19 cellular contexts compared by ENCODE assay signal in genomic region chr10:52446391-52446790, GRCh38.
"Had no signal": no experiment of that assay in that cellular context is flagged by ENCODE, and none has a peak within 500 bp of the region (broad histone marks: within the 10 kb centered on the region; RNA-seq: fewer than 3 reads in every experiment).

No MANE protein-coding gene starts in this region.

- H3K9me3 ChIP-seq: neutrophil, ovary, prostate gland, spleen, upper lobe of left lung had no signal

- H3K4me3 ChIP-seq: ovary, prostate gland, spleen, upper lobe of left lung had no signal

- ATAC-seq: activated CD4-positive, CD25-positive, alpha-beta regulatory T cell treated with anti-CD3 and anti-CD28 coated beads, Interleukin-2, amount 50 U/mL, for 24 hours; activated CD8-positive, alpha-beta memory T cell treated with anti-CD3 and anti-CD28 coated beads, Interleukin-2, amount 10 ng/mL, durations not matched to agents 7 days and 5 days; left ventricle myocardium superior; stimulated activated naive CD8-positive, alpha-beta T cell treated with anti-CD3 and anti-CD28 coated beads, Interleukin-15, Interleukin-2, amounts not matched to agents 100 U/mL and 50 U/mL, for 24 hours had no signal

- H3K4me1 ChIP-seq: prostate gland, spleen, upper lobe of left lung had no signal

- H3K27me3 ChIP-seq: neutrophil, ovary, spleen, upper lobe of left lung had no signal

- H3K27ac ChIP-seq: neutrophil, ovary, prostate gland, spleen, upper lobe of left lung, VCaP had no signal

- H3K36me3 ChIP-seq: neutrophil, ovary, prostate gland, spleen, upper lobe of left lung had no signal

- DNase-seq: activated CD4-positive, alpha-beta memory T cell treated with anti-CD3 and anti-CD28 coated beads, Interleukin-2, amount 10 ng/mL, durations not matched to agents 7 days and 5 days; activated CD4-positive, alpha-beta T cell treated with anti-CD3 and anti-CD28 coated beads, Interleukin-2, amount 10 ng/mL, durations not matched to agents 24 days and 14 days; activated CD8-positive, alpha-beta memory T cell treated with anti-CD3 and anti-CD28 coated beads, Interleukin-2, amount 10 ng/mL, durations not matched to agents 7 days and 5 days; activated effector memory CD4-positive, alpha-beta T cell treated with anti-CD3 and anti-CD28 coated beads, Interleukin-2, amount 50 U/mL, for 16 hours; activated naive CD4-positive, alpha-beta T cell treated with anti-CD3 and anti-CD28 coated beads, Interleukin-2, amount 10 ng/mL, durations not matched to agents 7 days and 5 days; activated T-cell treated with anti-CD3 and anti-CD28 coated beads for 4 hours; anterior cingulate cortex; foreskin melanocyte; immature natural killer cell; left ventricle myocardium superior; ovary; spleen; stimulated activated CD4-positive, alpha-beta T cell treated with anti-CD3 and anti-CD28 coated beads, Interleukin-4, amount 100 ng/mL, for 24 hours; stimulated activated naive CD8-positive, alpha-beta T cell treated with anti-CD3 and anti-CD28 coated beads, Interleukin-15, Interleukin-2, amounts not matched to agents 100 U/mL and 50 U/mL, for 24 hours; upper lobe of left lung had no signal
